Comparison of ENCODE assay signal across 36 cellular contexts in the genomic region with DNA sequence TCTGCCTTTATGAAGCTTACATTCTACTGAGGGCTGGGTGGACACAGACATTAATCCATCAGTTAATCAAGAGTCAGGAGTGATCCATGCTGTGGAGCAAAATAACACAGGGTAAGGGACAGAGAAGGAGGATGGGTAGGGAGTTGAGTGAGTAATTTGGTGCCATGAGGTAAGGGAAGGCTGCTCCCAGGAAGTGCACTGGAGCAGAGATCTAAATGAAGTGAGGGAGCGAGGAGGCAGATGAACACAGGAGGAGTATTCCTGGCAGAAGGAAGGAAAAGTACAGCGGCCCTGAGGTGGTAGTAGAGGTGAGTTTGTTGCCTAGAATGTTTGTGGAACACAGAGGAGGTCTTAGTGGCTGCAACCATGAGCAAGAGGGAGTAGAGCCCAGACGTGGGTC. TPM values are rescaled to one million over a fixed set of nuclear protein-coding genes. Genes with fewer than 3 reads are reported as not detected.
"Had no signal": no experiment of that assay in that cellular context is flagged by ENCODE, and none has a peak within 500 bp of the region (broad histone marks: within the 10 kb centered on the region; RNA-seq: fewer than 3 reads in every experiment).

No MANE protein-coding gene starts in this region.

- ATAC-seq: activated CD4-positive, CD25-positive, alpha-beta regulatory T cell treated with anti-CD3 and anti-CD28 coated beads, Interleukin-2, amount 50 U/mL, for 24 hours; activated CD8-positive, alpha-beta T cell treated with anti-CD3 and anti-CD28 coated beads for 36 hours; activated naive CD8-positive, alpha-beta T cell treated with anti-CD3 and anti-CD28 coated beads, Interleukin-2, amount 50 U/mL, for 24 hours; body of pancreas; effector memory CD8-positive, alpha-beta T cell; gastroesophageal sphincter; T-cell had no signal

- H3K4me3 ChIP-seq: adrenal gland, body of pancreas, esophagus squamous epithelium, gastroesophageal sphincter had no signal

- H3K36me3 ChIP-seq: adrenal gland, esophagus squamous epithelium, gastroesophageal sphincter, WERI-Rb-1 had no signal

- H3K27me3 ChIP-seq: adrenal gland, body of pancreas had no signal

- DNase-seq: activated B cell treated with CpG ODN at 0.5 μM for 24 hours; activated CD4-positive, alpha-beta T cell treated with anti-CD3 and anti-CD28 coated beads for 48 hours; activated CD4-positive, alpha-beta T cell treated with anti-CD3 and anti-CD28 coated beads, Interleukin-2, amount 50 U/mL, for 1 hour; activated CD4-positive, alpha-beta T cell treated with anti-CD3 and anti-CD28 coated beads, Interleukin-2, amount 50 U/mL, for 48 hours; activated CD8-positive, alpha-beta memory T cell treated with anti-CD3 and anti-CD28 coated beads for 24 hours; activated CD8-positive, alpha-beta T cell treated with anti-CD3 and anti-CD28 coated beads for 36 hours; activated effector memory CD4-positive, alpha-beta T cell treated with anti-CD3 and anti-CD28 coated beads, Interleukin-2, amount 50 U/mL, for 16 hours; activated naive CD4-positive, alpha-beta T cell treated with anti-CD3 and anti-CD28 coated beads for 36 hours; activated naive CD8-positive, alpha-beta T cell treated with anti-CD3 and anti-CD28 coated beads for 36 hours; activated naive CD8-positive, alpha-beta T cell treated with anti-CD3 and anti-CD28 coated beads, Interleukin-2, amount 50 U/mL, for 24 hours; activated T-cell treated with anti-CD3 and anti-CD28 coated beads, Interleukin-2, amount 50 U/mL, for 1 hour; activated T-cell treated with anti-CD3 and anti-CD28 coated beads, Interleukin-2, amount 50 U/mL, for 48 hours; adrenal gland; amygdala; aorta; body of pancreas; caudate nucleus; cortex of kidney; dermis blood vessel endothelial cell; effector CD4-positive, alpha-beta T cell; effector memory CD8-positive, alpha-beta T cell; esophagus squamous epithelium; foreskin melanocyte; SW 1271; T-cell; T1000; WERI-Rb-1 had no signal

- H3K4me1 ChIP-seq: adrenal gland, body of pancreas, esophagus squamous epithelium, gastroesophageal sphincter had no signal

- H3K27ac ChIP-seq: adrenal gland, body of pancreas, esophagus squamous epithelium, gastroesophageal sphincter, WERI-Rb-1 had no signal

- H3K9me3 ChIP-seq: adrenal gland, body of pancreas, esophagus squamous epithelium, gastroesophageal sphincter had no signal

- FAIRE-seq: colon had no signal

RNA-seq across cellular contexts. Expression of gene ASIC2, which starts 34.8 kb away (rescaled TPM):
- total RNA-seq: activated B cell treated with CpG ODN at 0.5 μM for 24 hours; activated CD8-positive, alpha-beta T cell treated with anti-CD3 and anti-CD28 coated beads for 36 hours; activated naive CD4-positive, alpha-beta T cell treated with anti-CD3 and anti-CD28 coated beads for 36 hours; activated naive CD8-positive, alpha-beta T cell treated with anti-CD3 and anti-CD28 coated beads for 36 hours; activated T-helper 1 cell treated with anti-CD3 and anti-CD28 coated beads, Interleukin-12 subunit alpha, Interleukin-12 subunit beta, Interleukin-2, Interleukin-4 antibody, amounts not matched to agents 30 ng/mL and 10 ng/mL and 1 ng/mL, durations not matched to agents 14 hours and 24 hours and 36 hours; activated T-helper 2 cell treated with anti-CD3 and anti-CD28 coated beads, Interferon-gamma antibody, Interleukin-2, Interleukin-4, amounts not matched to agents 10 μg/mL and 5 μg/mL and 100 μg/mL, durations not matched to agents 14 hours and 24 hours and 36 hours; body of pancreas; chondrocyte; fibroblast of villous mesenchyme; glomerular endothelial cell; T-cell had no signal
- polyA plus RNA-seq: aorta, esophagus had no signal
